In genomic region chr3:14431556-14431927, GRCh38 we compare ENCODE assay signal across 8 cellular contexts. TPM values are rescaled to one million over a fixed set of nuclear protein-coding genes. Genes with fewer than 3 reads are reported as not detected.
DNase-seq lines count a peak whose midpoint lies in the region; ATAC-seq and TF ChIP-seq lines count a peak whose summit lies in the region.

No MANE protein-coding gene starts in this region.

- CTCF ChIA-PET in T-cell (lab: Charles Lee), result interaction anchor here in 1 of 2 donors (1.0 to 2.9 kb wide), 5 partner anchors 23 to 535 kb away, joined by 3 to 19 read pairs (median 5); partner anchors contain the start of gene SLC6A6

- H3K4me1 ChIP-seq in gastroesophageal sphincter, result peaks cover 0 to 91% (median 30%) of the 10 kb centered on the region in 3 donors

- H3K4me3 ChIP-seq in gastroesophageal sphincter, result no peak overlapping the region

- DNase-seq in Right ventricle myocardium superior (no peak), left ventricle myocardium superior (no peak), T-cell (peak in 10 of 34 experiments; percentile 11 to 24 (median 16)), substantia nigra (lab: John Stamatoyannopoulos, UW) (peak in 1 of 49 donors; percentile 13), sciatic nerve (ENCODE audit: low spot score) (no peak), DMS153 treated with DMSO at 0.1 percent for 48 hours (lab: John Stamatoyannopoulos, UW; ENCODE audit: unreplicated experiment) (no peak)

- intact Hi-C loops in Right ventricle myocardium superior (cut with DNase I), result no loop called here
- intact Hi-C loops in left ventricle myocardium superior (cut with micrococcal nuclease), result no loop called here
- intact Hi-C loops in sciatic nerve (cut with DNase I), result no loop called here

- no peak for TF ChIP-seq EP300 in gastroesophageal sphincter (IDR thresholded peaks at IDR 0.05)

- H3K27ac ChIP-seq in gastroesophageal sphincter, result peak overlapping the region in 3 of 4 donors; percentile 48 to 66 (median 54)
- peak overlapping the region; percentile 94 for H3K27ac ChIP-seq in substantia nigra (ENCODE audit: low read depth, low read length, poor library complexity, severe bottlenecking)

- H3K9me3 ChIP-seq in gastroesophageal sphincter, result no peaks in the 10 kb centered on the region

- peak overlapping the region; percentile 99 for H3K27ac Mint-ChIP-seq in T-cell

- WGBS in gastroesophageal sphincter (ENCODE audit: low coverage in 1 of 2), 2 donors, result 63 to 77% methylated on average over 1 to 6 of the region's 8 CpGs

- no peak for TF ChIP-seq POLR2A in gastroesophageal sphincter (IDR thresholded peaks at IDR 0.05)

- ATAC-seq in Right ventricle myocardium superior (ENCODE audit: poor library complexity) (peak; percentile 9), left ventricle myocardium superior (no peak), HG02973 (IDR thresholded peaks at IDR 0.05; ENCODE audit: unreplicated experiment) (peak; percentile 23), T-cell (replicated peaks in 1 of 4) (peak in 1 of 4 experiments; percentile 3), gastroesophageal sphincter (peak; percentile 5), sciatic nerve (no peak)

- TF ChIP-seq CTCF in gastroesophageal sphincter (IDR thresholded peaks at IDR 0.05), result no peak

- no peaks in the 10 kb centered on the region for H3K36me3 Mint-ChIP-seq in T-cell

- H3K9me3 Mint-ChIP-seq in T-cell, result no peaks in the 10 kb centered on the region

- H3K36me3 ChIP-seq in gastroesophageal sphincter, result no peaks in the 10 kb centered on the region

- POLR2A ChIA-PET in T-cell (lab: Charles Lee), result interaction anchor here (1.0 to 1.6 kb wide), 5 partner anchors 27 to 287 kb away, joined by 3 to 16 read pairs (median 5); partner anchors contain the start of genes CCDC174 (in 1 of the 2), LSM3 (in 1 of the 2) and SLC6A6 (in 1 of the 2)

- peaks cover 72 to 95% (median 91%) of the 10 kb centered on the region in 3 donors for H3K4me1 Mint-ChIP-seq in T-cell

- no peaks in the 10 kb centered on the region for H3K27me3 Mint-ChIP-seq in T-cell

- H3K4me3 Mint-ChIP-seq in T-cell, result peak overlapping the region; percentile 67 to 77 (median 76)

- H3K27me3 ChIP-seq in gastroesophageal sphincter, result no peaks in the 10 kb centered on the region

RNA-seq across cellular contexts. Expression of gene SLC6A6, which starts 29.1 kb away (rescaled TPM):
- total RNA-seq in Right ventricle myocardium superior (13.5 TPM), left ventricle myocardium superior (14.1 TPM), T-cell (10 to 100 TPM; 49.3 to 72.5 (median 63.6) TPM), gastroesophageal sphincter (10 to 100 TPM; 15.4 to 37.6 (median 20.9) TPM), sciatic nerve (37.5 TPM)

Comparison
In these comparisons a context has a peak if more than half of its experiments do, and no peak if none do; other contexts are left out.
1. ATAC-seq: peak in Right ventricle myocardium superior (single experiment), HG02973 (single experiment) and gastroesophageal sphincter (single experiment); none in left ventricle myocardium superior (single experiment) and sciatic nerve (single experiment).